ENCODE assay signal across 11 cellular contexts in the genomic region with DNA sequence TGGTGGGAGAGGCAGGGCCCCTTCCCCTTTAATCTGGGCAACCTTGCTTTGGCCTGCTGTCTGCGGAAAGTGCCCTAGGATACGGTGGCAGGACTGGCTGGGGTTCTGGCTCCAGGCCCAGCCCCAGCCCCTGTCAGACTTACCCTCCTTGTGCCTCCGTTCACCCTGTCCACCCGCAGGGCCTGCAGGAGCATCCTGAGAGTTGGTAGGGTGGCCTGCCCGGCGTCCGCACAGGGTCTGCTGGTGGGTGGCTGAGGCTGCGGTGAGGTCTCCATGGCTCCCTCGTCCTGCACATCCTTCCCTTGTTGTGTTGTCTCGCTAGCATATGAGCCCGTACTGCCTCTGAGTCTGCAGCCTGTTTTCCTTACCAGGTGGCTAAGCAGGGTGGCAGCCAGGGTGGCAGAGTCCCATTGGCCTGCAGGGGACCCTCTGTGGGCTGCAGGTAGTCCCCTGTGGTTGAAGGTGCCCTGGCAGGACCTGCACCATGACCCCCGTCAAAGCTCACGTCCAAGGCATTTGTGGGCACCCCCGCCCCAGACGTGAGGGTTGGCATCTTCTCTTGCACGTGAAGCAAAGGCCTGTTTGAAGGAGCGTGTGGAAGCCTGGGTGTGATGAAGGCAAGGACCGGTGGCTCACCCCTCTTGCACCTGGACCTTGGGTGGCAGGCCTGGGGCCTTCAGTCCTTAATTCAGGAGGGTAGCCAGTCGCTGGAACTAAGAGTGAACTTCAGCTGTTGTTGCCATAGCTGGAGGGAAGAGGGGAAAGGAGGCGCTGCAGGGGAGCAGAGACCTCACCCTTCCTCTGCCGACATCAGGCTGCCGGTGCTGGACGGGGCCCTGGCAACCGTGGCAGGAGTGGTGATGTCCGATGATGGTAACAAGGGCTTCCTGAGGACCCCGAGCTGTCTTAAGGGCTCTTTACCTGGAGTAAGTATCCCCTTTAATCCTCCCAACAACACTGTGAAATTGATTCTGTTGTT.
DNase-seq lines count a peak whose midpoint lies in the region; ATAC-seq, FAIRE-seq and TF ChIP-seq lines count a peak whose summit lies in the region.
"Had no signal": no experiment of that assay in that cellular context is flagged by ENCODE, and none has a peak within 500 bp of the region (broad histone marks: within the 10 kb centered on the region; RNA-seq: fewer than 3 reads in every experiment).

No MANE protein-coding gene starts in this region.

- no peak for TF ChIP-seq RAD21 in H1 (IDR thresholded peaks at IDR 0.05 in 1 of 2, conservative IDR thresholded peaks at IDR 0.05 in 1 of 2; ENCODE audit: low read depth in 2 of 2, low read length in 2 of 2)

- H3K27me3 ChIP-seq in GM23338 (ENCODE audit: insufficient read depth) (no peaks in the 10 kb centered on the region), H1 (replicated peaks in 1 of 4; ENCODE audit: control insufficient read depth in 3 of 4, extremely low read depth in 1 of 4, insufficient read depth in 3 of 4, low read length in 3 of 4) (no peaks in the 10 kb centered on the region), rectal smooth muscle tissue (ENCODE audit: control insufficient read depth, insufficient read depth, low read length) (no peaks in the 10 kb centered on the region), ovary (no peaks in the 10 kb centered on the region), psoas muscle (ENCODE audit: insufficient read depth in 3 of 3, low read length in 2 of 3) (no peaks in the 10 kb centered on the region)
- H3K27me3 ChIP-seq: thyroid gland had no signal

- H4K20me1 ChIP-seq in GM23338 (replicated peaks; ENCODE audit: insufficient read depth) = peaks cover 8% of the 10 kb centered on the region
- peaks cover 21 to 26% of the 10 kb centered on the region in 2 experiments for H4K20me1 ChIP-seq in H1 (replicated peaks in 1 of 2; ENCODE audit: control insufficient read depth in 1 of 2, insufficient read depth in 2 of 2, low read length in 2 of 2)

- H3K27ac ChIP-seq in GM23338 (ENCODE audit: low read depth) (no peak overlapping the region), H1 (ENCODE audit: low read depth, low read length) (no peak overlapping the region), rectal smooth muscle tissue (ENCODE audit: low read depth, low read length) (no peak overlapping the region), ovary (no peak overlapping the region), psoas muscle (no peak overlapping the region)
- H3K27ac ChIP-seq: thyroid gland had no signal

- no peaks in the 10 kb centered on the region for H3K9me3 ChIP-seq in H1 (ENCODE audit: insufficient read depth in 2 of 2, low read depth in 1 of 2, low read length in 1 of 2)
- H3K9me3 ChIP-seq in ovary = no peaks in the 10 kb centered on the region
- no peaks in the 10 kb centered on the region for H3K9me3 ChIP-seq in psoas muscle
- H3K9me3 ChIP-seq: thyroid gland had no signal

- H3K79me1 ChIP-seq in H1 (ENCODE audit: low read depth, low read length) = peaks cover 15% of the 10 kb centered on the region

- POLR2A ChIA-PET in H1 (lab: Charles Lee; ENCODE audit: partially characterized antibody) = interaction anchor here (0.7 to 1.6 kb wide), 5 partner anchors 9 to 69 kb away, joined by 3 read pairs; no protein-coding TSS in a partner anchor

- no peak overlapping the region for H4K8ac ChIP-seq in H1 (ENCODE audit: extremely low read depth, insufficient read depth, low read length)

- H3K4me1 ChIP-seq in GM23338 (ENCODE audit: insufficient read depth) = peaks cover 48% of the 10 kb centered on the region
- H3K4me1 ChIP-seq in H1 (replicated peaks in 1 of 4; ENCODE audit: control insufficient read depth in 3 of 4, insufficient read depth in 4 of 4, low read length in 3 of 4) = peaks cover 0 to 62% (median 41%) of the 10 kb centered on the region in 4 experiments; a peak in 6 of 7 replicates
- peaks cover 51% of the 10 kb centered on the region for H3K4me1 ChIP-seq in rectal smooth muscle tissue (ENCODE audit: control insufficient read depth, insufficient read depth, low read length)
- peaks cover 54% of the 10 kb centered on the region for H3K4me1 ChIP-seq in ovary (ENCODE audit: insufficient read depth)
- peaks cover 75% of the 10 kb centered on the region for H3K4me1 ChIP-seq in psoas muscle

- H2AFZ ChIP-seq in GM23338 (no peak overlapping the region), H1 (ENCODE audit: low read length) (no peak overlapping the region)

- no peak overlapping the region for H2BK12ac ChIP-seq in H1 (ENCODE audit: low read depth, low read length)

- H3K4me3 Mint-ChIP-seq in GM23338 = no peak overlapping the region; the same call in 2 of the 3 replicates

- H3K79me2 ChIP-seq in GM23338 (replicated peaks; ENCODE audit: insufficient read depth) (peaks cover 74% of the 10 kb centered on the region), H1 (ENCODE audit: control insufficient read depth in 1 of 2, insufficient read depth in 2 of 2, low read length in 2 of 2) (peaks cover 0 to 76% of the 10 kb centered on the region in 2 experiments; a peak in 3 of 4 replicates)

- H2AK5ac ChIP-seq in H1 (ENCODE audit: low read depth, low read length) = no peak overlapping the region

- CTCF ChIA-PET in H1 (lab: Charles Lee; ENCODE audit: partially characterized antibody) = interaction anchor here (0.7 to 24.6 kb wide), 11 partner anchors 24 to 179 kb away, joined by 3 to 512 read pairs (median 3); no protein-coding TSS in a partner anchor

- H3K9ac ChIP-seq in H1 (replicated peaks in 1 of 4; ENCODE audit: extremely low read depth in 1 of 4, low read depth in 3 of 4, low read length in 3 of 4) (0 out of 7 replicates have a peak overlapping the region, but pooled peaks of 1 of the 4 experiments have one; percentile 12), rectal smooth muscle tissue (ENCODE audit: low read length) (no peak overlapping the region)

- no peaks in the 10 kb centered on the region for H3K36me3 ChIP-seq in GM23338 (ENCODE audit: insufficient read depth)
- no peaks in the 10 kb centered on the region for H3K36me3 ChIP-seq in H1 (ENCODE audit: control insufficient read depth in 2 of 4, insufficient read depth in 4 of 4, low read length in 3 of 4)
- no peaks in the 10 kb centered on the region for H3K36me3 ChIP-seq in rectal smooth muscle tissue (ENCODE audit: control insufficient read depth, insufficient read depth, low read length)
- H3K36me3 ChIP-seq in ovary = no peaks in the 10 kb centered on the region
- no peaks in the 10 kb centered on the region for H3K36me3 ChIP-seq in psoas muscle (ENCODE audit: insufficient read depth in 1 of 2, low read depth in 1 of 2)
- H3K36me3 ChIP-seq: thyroid gland had no signal

- H3K27ac Mint-ChIP-seq in GM23338 = no peak overlapping the region

- no peaks in the 10 kb centered on the region for H3K9me3 Mint-ChIP-seq in GM23338

- TF ChIP-seq EP300 in H1 (IDR thresholded peaks at IDR 0.05; ENCODE audit: borderline replicate concordance in 1 of 2, low read depth in 2 of 2, low read length in 2 of 2) = no peak
- no peak for TF ChIP-seq EP300 in ovary (IDR thresholded peaks at IDR 0.05)

- no peak overlapping the region for H4K91ac ChIP-seq in H1 (replicated peaks; ENCODE audit: insufficient read length, low read length)

- TF ChIP-seq CTCF in GM23338 (conservative IDR thresholded peaks at IDR 0.05; ENCODE audit: low read depth in 2 of 2) (no peak), H1 (IDR thresholded peaks at IDR 0.05; ENCODE audit: control extremely low read depth in 1 of 3, insufficient read depth in 1 of 3, low read depth in 1 of 3, low read length in 3 of 3) (no peak), ovary (IDR thresholded peaks at IDR 0.05) (no peak), psoas muscle (IDR thresholded peaks at IDR 0.05) (no peak)

- no peak overlapping the region for H4K5ac ChIP-seq in H1 (ENCODE audit: insufficient read length, low read depth, low read length)

- H2BK5ac ChIP-seq in H1 (ENCODE audit: low read depth, low read length) = peak overlapping the region; percentile 63

- H2BK15ac ChIP-seq in H1 (ENCODE audit: low read length) = no peak overlapping the region

- no peak overlapping the region for H2BK120ac ChIP-seq in H1 (replicated peaks; ENCODE audit: low read depth, low read length)

- H3K56ac ChIP-seq in H1 (replicated peaks; ENCODE audit: insufficient read length, low read depth, low read length) = peak overlapping the region; percentile 10

- WGBS in H1 (ENCODE audit: extremely low coverage in 1 of 2, insufficient coverage in 1 of 2, insufficient read length in 1 of 2, insufficient replicate concordance in 2 of 2, low coverage in 1 of 2, low lambda C conversion rate in 2 of 2, missing lambda C conversion rate in 1 of 2), 2 experiments = 92% methylated on average over 23 of the region's 26 CpGs; no CpG with 5 or more reads in 1 of the 2 experiments
- 59 to 78% (median 75%) methylated on average over 26 of the region's 26 CpGs for WGBS in ovary, 3 donors
- 70 to 80% (median 70%) methylated on average over 23 to 26 of the region's 26 CpGs for WGBS in psoas muscle, 3 donors

- H3K4ac ChIP-seq in H1 (replicated peaks; ENCODE audit: insufficient read length, low read depth, low read length) = no peak overlapping the region

- H3K27me3 Mint-ChIP-seq in GM23338 (ENCODE audit: insufficient read depth, low read depth, poor library complexity) = peaks cover 13% of the 10 kb centered on the region

- no peak overlapping the region for H2BK20ac ChIP-seq in H1 (ENCODE audit: low read length)

- TF ChIP-seq POLR2A in H1 (IDR thresholded peaks at IDR 0.05; ENCODE audit: control extremely low read depth in 1 of 2, low read depth in 2 of 2, low read length in 2 of 2) (no peak), ovary (IDR thresholded peaks at IDR 0.05) (no peak)

- 0 out of 2 replicates have a peak, but pooled peaks cover 5% of the 10 kb centered on the region for H3F3A ChIP-seq in GM23338 (replicated peaks; ENCODE audit: low read depth)

- no peaks in the 10 kb centered on the region for H3K23me2 ChIP-seq in H1 (ENCODE audit: low read depth, low read length)

- no peaks in the 10 kb centered on the region for H3K36me3 Mint-ChIP-seq in GM23338 (ENCODE audit: low read depth)

- ATAC-seq in GM23338 (no peak), SK-N-SH treated with all-trans-retinoic acid at 6 μM for 48 hours (no peak), psoas muscle (no peak)

- no peak overlapping the region for H3K23ac ChIP-seq in H1 (ENCODE audit: insufficient read length)

- intact Hi-C loops in ovary (cut with DNase I) (loop anchor here (5.0 kb wide), 2 partner anchors 43 to 58 kb away; no protein-coding TSS in a partner anchor), psoas muscle (cut with DNase I) (loop anchor here (5.0 kb wide), 3 partner anchors 38 to 448 kb away; no protein-coding TSS in a partner anchor)

- H3K4me3 ChIP-seq in GM23338 (no peak overlapping the region), H1 (ENCODE audit: extremely low read depth in 1 of 4, insufficient read depth in 2 of 4, low read depth in 3 of 4, low read length in 4 of 4) (no peak overlapping the region), rectal smooth muscle tissue (ENCODE audit: low read length) (peak overlapping the region; percentile 7), ovary (no peak overlapping the region), psoas muscle (no peak overlapping the region)
- H3K4me3 ChIP-seq: lung, thyroid gland had no signal

- no peaks in the 10 kb centered on the region for H3K9me2 ChIP-seq in GM23338 (ENCODE audit: insufficient read depth)

- no peak for DNase-seq in GM23338 (ENCODE audit: low spot score)
- DNase-seq in H1 (ENCODE audit: low read depth in 1 of 2, low spot score in 2 of 2) = no peak
- DNase-seq in GM19238 (ENCODE audit: insufficient read length, low spot score) = no peak
- DNase-seq in ovary = no peak
- DNase-seq in psoas muscle = no peak
- DNase-seq: aorta, GDM1, thyroid gland had no signal

- H3K4me2 ChIP-seq in GM23338 (0 out of 2 replicates have a peak overlapping the region, but pooled peaks have one; percentile 14), H1 (ENCODE audit: insufficient read depth in 1 of 2, low read depth in 2 of 2, low read length in 2 of 2) (no peak overlapping the region)

- no peak overlapping the region; the same call in 1 of the 2 replicates for H3K18ac ChIP-seq in H1 (ENCODE audit: extremely low read depth, low read length)

- FAIRE-seq in H1 (lab: Jason Lieb, UNC) = no peak

- H3K4me1 Mint-ChIP-seq in GM23338 = peaks cover 81% of the 10 kb centered on the region

- H3K14ac ChIP-seq in H1 (ENCODE audit: insufficient read length) = no peak overlapping the region
